Comparison of ENCODE assay signal across 8 cellular contexts in the genomic region with DNA sequence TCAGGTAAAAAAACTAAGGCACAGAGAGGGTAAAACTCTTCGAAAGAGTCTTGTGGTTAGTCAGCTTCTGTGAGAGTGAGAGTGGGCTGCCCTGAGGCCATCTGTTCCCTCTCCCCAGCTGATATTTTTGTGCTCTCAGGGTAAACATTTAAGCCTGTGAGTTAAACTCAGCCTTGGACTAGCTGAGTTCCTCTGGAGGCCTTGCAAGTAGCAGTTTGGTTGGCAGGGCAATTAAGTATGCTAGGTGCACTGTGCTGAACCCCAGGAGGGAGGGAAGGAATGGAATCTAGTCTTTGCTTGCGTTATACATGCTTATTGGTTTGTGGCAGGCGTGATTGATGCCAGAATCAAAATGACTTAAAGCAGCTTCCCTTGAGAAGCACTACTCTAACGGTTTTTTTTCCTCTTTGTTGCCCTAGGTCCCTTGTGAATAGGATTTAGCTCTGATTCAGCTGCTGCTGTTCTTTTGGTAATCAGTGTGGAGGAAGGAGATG.
DNase-seq lines count a peak whose midpoint lies in the region; ATAC-seq and TF ChIP-seq lines count a peak whose summit lies in the region.

No MANE protein-coding gene starts in this region.

- H3K4me3 Mint-ChIP-seq in endodermal cell: peak overlapping the region; percentile 24

- no peaks in the 10 kb centered on the region for H3K9me3 Mint-ChIP-seq in endodermal cell

- no peaks in the 10 kb centered on the region for H3K9me3 ChIP-seq in endodermal cell (ENCODE audit: control insufficient read depth, low read length)
- no peaks in the 10 kb centered on the region for H3K9me3 ChIP-seq in effector memory CD4-positive, alpha-beta T cell (ENCODE audit: control insufficient read depth, low read length)

- ATAC-seq in GM19467 (IDR thresholded peaks at IDR 0.05; ENCODE audit: unreplicated experiment): peak; percentile 76
- peak; percentile 60 for ATAC-seq in HG03439 (IDR thresholded peaks at IDR 0.05; ENCODE audit: unreplicated experiment)

- H3K27ac ChIP-seq in endodermal cell (ENCODE audit: low read depth, low read length): peak overlapping the region; percentile 81
- no peak overlapping the region for H3K27ac ChIP-seq in effector memory CD4-positive, alpha-beta T cell (ENCODE audit: insufficient read depth, low read length, poor library complexity, severe bottlenecking)

- H3K36me3 ChIP-seq in endodermal cell (ENCODE audit: control insufficient read depth, insufficient read depth, low read length): no peaks in the 10 kb centered on the region
- H3K36me3 ChIP-seq in effector memory CD4-positive, alpha-beta T cell (ENCODE audit: control insufficient read depth, insufficient read depth, low read length): no peaks in the 10 kb centered on the region

- H3K36me3 Mint-ChIP-seq in endodermal cell (ENCODE audit: low read depth): no peaks in the 10 kb centered on the region

- TF ChIP-seq CTCF in endodermal cell (conservative IDR thresholded peaks at IDR 0.05): no peak

- peak; percentile 45 for DNase-seq in DMS79 treated with DMSO at 0.1 percent for 48 hours (lab: John Stamatoyannopoulos, UW)
- no peak for DNase-seq in endodermal cell
- no peak for DNase-seq in amygdala (lab: John Stamatoyannopoulos, UW)
- DNase-seq in foreskin melanocyte: no peak
- no peak for DNase-seq in effector memory CD4-positive, alpha-beta T cell
- no peak for DNase-seq in SKM-1 (lab: John Stamatoyannopoulos, UW; ENCODE audit: unreplicated experiment)

- H3K4me3 ChIP-seq in endodermal cell (ENCODE audit: low read length): no peak overlapping the region
- H3K4me3 ChIP-seq in effector memory CD4-positive, alpha-beta T cell (ENCODE audit: insufficient read depth, low read depth, low read length, poor library complexity, severe bottlenecking): no peak overlapping the region

- no peak overlapping the region for H3K9ac ChIP-seq in endodermal cell (ENCODE audit: extremely low read depth, low read length, poor library complexity, severe bottlenecking)

- no peaks in the 10 kb centered on the region for H3K27me3 ChIP-seq in endodermal cell (ENCODE audit: control insufficient read depth, insufficient read depth, low read length, poor library complexity, severe bottlenecking)
- H3K27me3 ChIP-seq in effector memory CD4-positive, alpha-beta T cell (replicated peaks; ENCODE audit: control insufficient read depth, insufficient read depth, low read length, poor library complexity, severe bottlenecking): no peaks in the 10 kb centered on the region

- 23 to 33% methylated on average over 4 of the region's 4 CpGs for WGBS in endodermal cell (ENCODE audit: insufficient coverage in 1 of 2, insufficient read length in 1 of 2), 2 experiments

- peaks cover 38% of the 10 kb centered on the region for H3K4me1 ChIP-seq in endodermal cell (ENCODE audit: control insufficient read depth, insufficient read depth, low read length)
- H3K4me1 ChIP-seq in effector memory CD4-positive, alpha-beta T cell (ENCODE audit: control insufficient read depth, insufficient read depth, low read length, poor library complexity, severe bottlenecking): no peaks in the 10 kb centered on the region

- H3K4me1 Mint-ChIP-seq in endodermal cell: peaks cover 74% of the 10 kb centered on the region

- peak overlapping the region; percentile 41 for H3K27ac Mint-ChIP-seq in endodermal cell

- H3K27me3 Mint-ChIP-seq in endodermal cell (ENCODE audit: insufficient read depth): no peaks in the 10 kb centered on the region
